ENCODE assay signal across 22 cellular contexts in genomic region chr5:151571270-151572173, GRCh38. TPM values are rescaled to one million over a fixed set of nuclear protein-coding genes. Genes with fewer than 3 reads are reported as not detected.
A peak's percentile ranks its signal among the peaks of the same experiment; 100 is the strongest.
DNase-seq lines count a peak whose midpoint lies in the region; ATAC-seq and TF ChIP-seq lines count a peak whose summit lies in the region.
"Had no signal": no experiment of that assay in that cellular context is flagged by ENCODE, and none has a peak within 500 bp of the region (broad histone marks: within the 10 kb centered on the region; RNA-seq: fewer than 3 reads in every experiment).

No MANE protein-coding gene starts in this region.

- H3K27ac Mint-ChIP-seq in osteocyte (ENCODE audit: unreplicated experiment) (no peak overlapping the region), Calu3 (ENCODE audit: unreplicated experiment) (no peak overlapping the region)
- H3K27ac Mint-ChIP-seq: brain; CD4-positive, CD25-positive, alpha-beta regulatory T cell; T-cell had no signal

- intact Hi-C loops in left colon (cut with DNase I, micrococcal nuclease): no loop called here
- intact Hi-C loops in Calu3 (cut with micrococcal nuclease; ENCODE audit: unreplicated experiment): no loop called here

- peak; percentile 78 for ATAC-seq in esophagus mucosa
- ATAC-seq in left colon: no peak
- ATAC-seq: right cardiac atrium, T-cell had no signal

- H3K4me3 ChIP-seq in skin epidermis: no peak overlapping the region
- H3K4me3 ChIP-seq: GM23248, testis had no signal

- CTCF ChIA-PET in RWPE1 (lab: Yijun Ruan, JAX) (interaction anchor here (0.6 to 6.0 kb wide), 7 partner anchors 38 to 171 kb away, joined by 3 to 44 read pairs (median 5); no protein-coding TSS in a partner anchor), Calu3 (lab: Charles Lee) (interaction anchor here (0.6 kb wide), 1 partner anchor 383 kb away, joined by 3 read pairs; no protein-coding TSS in a partner anchor)

- H3K27me3 Mint-ChIP-seq in osteocyte (ENCODE audit: unreplicated experiment) (peaks cover 14% of the 10 kb centered on the region), Calu3 (ENCODE audit: unreplicated experiment) (peaks cover 81% of the 10 kb centered on the region)

- H3K4me3 Mint-ChIP-seq in osteocyte (ENCODE audit: unreplicated experiment): no peak overlapping the region
- H3K4me3 Mint-ChIP-seq in Calu3 (ENCODE audit: low read depth, unreplicated experiment): no peak overlapping the region
- H3K4me3 Mint-ChIP-seq: brain; CD4-positive, CD25-positive, alpha-beta regulatory T cell; naive B cell; T-cell had no signal

- TF ChIP-seq CTCF in RWPE1 (conservative IDR thresholded peaks at IDR 0.05; ENCODE audit: low read depth): no peak
- no peak for TF ChIP-seq CTCF in osteocyte (IDR thresholded peaks at IDR 0.05)
- TF ChIP-seq CTCF in Calu3 (IDR thresholded peaks at IDR 0.05; ENCODE audit: unreplicated experiment): no peak

- H3K9me3 Mint-ChIP-seq in osteocyte (ENCODE audit: unreplicated experiment): no peaks in the 10 kb centered on the region
- H3K9me3 Mint-ChIP-seq in Calu3 (ENCODE audit: low read depth, unreplicated experiment): no peaks in the 10 kb centered on the region
- H3K9me3 Mint-ChIP-seq: CD4-positive, CD25-positive, alpha-beta regulatory T cell; naive B cell; T-cell had no signal

- peaks cover 9% of the 10 kb centered on the region for H3K36me3 Mint-ChIP-seq in osteocyte (ENCODE audit: unreplicated experiment)
- H3K36me3 Mint-ChIP-seq in Calu3 (ENCODE audit: insufficient read depth, unreplicated experiment): no peaks in the 10 kb centered on the region
- H3K36me3 Mint-ChIP-seq: brain; CD4-positive, CD25-positive, alpha-beta regulatory T cell; naive B cell; T-cell had no signal

- peak overlapping the region; percentile 94 for H3K27ac ChIP-seq in RWPE1
- peak overlapping the region in 20 of 21 experiments; percentile 29 to 83 (median 67) for H3K27ac ChIP-seq in skin epidermis
- H3K27ac ChIP-seq: GM23248, KMS-11, testis had no signal

- POLR2A ChIA-PET in RWPE1 (lab: Yijun Ruan, JAX; ENCODE audit: low non-redundant PET): interaction anchor here (0.9 to 1.6 kb wide), 10 partner anchors 10 to 63 kb away, joined by 3 to 7 read pairs (median 4); no protein-coding TSS in a partner anchor

- peak; percentile 18 for DNase-seq in ELF-1 (ENCODE audit: low read depth, low spot score)
- DNase-seq in RWPE1 (ENCODE audit: low spot score): peak; percentile 74
- DNase-seq in osteocyte (ENCODE audit: extremely low spot score, unreplicated experiment): no peak
- no peak for DNase-seq in left colon
- no peak for DNase-seq in dedifferentiated amniotic fluid mesenchymal stem cell (ENCODE audit: extremely low spot score)
- no peak for DNase-seq in Calu3
- DNase-seq: activated CD4-positive, alpha-beta T cell treated with anti-CD3 and anti-CD28 coated beads for 4 hours; CD4-positive, CD25-positive, alpha-beta regulatory T cell; GM23248; naive B cell; NCI-H1930; right cardiac atrium; SHP77; T-cell; testis had no signal

- peaks cover 3% of the 10 kb centered on the region for H3K4me1 Mint-ChIP-seq in osteocyte (ENCODE audit: unreplicated experiment)
- no peaks in the 10 kb centered on the region for H3K4me1 Mint-ChIP-seq in Calu3 (ENCODE audit: low read depth, unreplicated experiment)
- H3K4me1 Mint-ChIP-seq: brain; CD4-positive, CD25-positive, alpha-beta regulatory T cell had no signal

- no TSS peak for BruUV-seq in Calu3 (replicated peaks; lab: Mats Ljungman, UMichigan)

RNA-seq across cellular contexts. Expression of gene FAT2, which starts 19.6 kb away (rescaled TPM):
- total RNA-seq in esophagus mucosa: 82.5 TPM
- 30.1 and 38.4 TPM in 2 replicates for total RNA-seq in osteocyte
- not detected for total RNA-seq in left colon
- not detected in 2 replicates for total RNA-seq in Calu3 (2022)
- total RNA-seq: CD4-positive, CD25-positive, alpha-beta regulatory T cell; GM23248; lung microvascular endothelial cell; NCI-H460; OCI-LY7; T-cell had no signal

Comparison
In these comparisons a context has a peak if more than half of its experiments do, and no peak if none do; other contexts are left out.
1. DNase-seq: peak in ELF-1 (single experiment) and RWPE1 (single experiment); none in osteocyte (single experiment), left colon (0 of 2), dedifferentiated amniotic fluid mesenchymal stem cell (single experiment) and Calu3 (single experiment).
2. RNA of gene FAT2, which starts 19.6 kb away (total RNA-seq): 82.5 TPM in esophagus mucosa (single experiment) and 30.1 to 38.4 TPM in osteocyte; not detected in left colon and not detected in Calu3; every median in the first group is over 10 times any median in the second.